In genomic region chr1:2472109-2472508, GRCh38 we compare ENCODE assay signal across 25 cellular contexts. TPM values are rescaled to one million over a fixed set of nuclear protein-coding genes. Genes with fewer than 3 reads are reported as not detected.
A peak's percentile ranks its signal among the peaks of the same experiment; 100 is the strongest.
DNase-seq lines count a peak whose midpoint lies in the region; ATAC-seq, FAIRE-seq and TF ChIP-seq lines count a peak whose summit lies in the region.
"Had no signal": no experiment of that assay in that cellular context is flagged by ENCODE, and none has a peak within 500 bp of the region (broad histone marks: within the 10 kb centered on the region; RNA-seq: fewer than 3 reads in every experiment).

No MANE protein-coding gene starts in this region.

- CTCF ChIA-PET in activated CD4-positive, alpha-beta memory T cell treated with anti-CD3 and anti-CD28 coated beads, Interleukin-2, amount 10 ng/mL, durations not matched to agents 7 days and 5 days (lab: Charles Lee) = no interaction called here

- TF ChIP-seq CTCF in D721Med (IDR thresholded peaks at IDR 0.05; ENCODE audit: insufficient read depth, missing control alignments) (no peak), WERI-Rb-1 (IDR thresholded peaks at IDR 0.05; ENCODE audit: low read depth, low read length) (no peak), kidney (IDR thresholded peaks at IDR 0.05; ENCODE audit: borderline replicate concordance, extremely low read depth, insufficient read depth) (no peak)

- ATAC-seq in HG03565 (IDR thresholded peaks at IDR 0.05; ENCODE audit: unreplicated experiment) = no peak

- H3K4me1 Mint-ChIP-seq in activated CD4-positive, alpha-beta memory T cell treated with anti-CD3 and anti-CD28 coated beads, Interleukin-2, amount 10 ng/mL, durations not matched to agents 7 days and 5 days = no peaks in the 10 kb centered on the region

- H3K4me2 ChIP-seq in BLaER1 = peak overlapping the region; percentile 98

- no peaks in the 10 kb centered on the region for H3K27me3 Mint-ChIP-seq in activated CD4-positive, alpha-beta memory T cell treated with anti-CD3 and anti-CD28 coated beads, Interleukin-2, amount 10 ng/mL, durations not matched to agents 7 days and 5 days
- H3K27me3 Mint-ChIP-seq: CD4-positive, CD25-positive, alpha-beta regulatory T cell had no signal

- DNase-seq in D721Med (ENCODE audit: insufficient read length, low spot score) (peak; percentile 68), NCI-H82 (lab: John Stamatoyannopoulos, UW) (peak; percentile 80), WERI-Rb-1 (peak; percentile 88), kidney (no peak), GM03348 (ENCODE audit: low spot score) (no peak)
- no peak for DNase-seq in activated CD4-positive, alpha-beta memory T cell treated with anti-CD3 and anti-CD28 coated beads, Interleukin-2, amount 10 ng/mL, durations not matched to agents 7 days and 5 days
- DNase-seq: 8988T; C1 segment of cervical spinal cord; Caco-2; CD4-positive, CD25-positive, alpha-beta regulatory T cell; CD8-positive, alpha-beta memory T cell; GM23248; HCEC 1CT; Karpas-422; KBM-7 had no signal

- H4K20me1 ChIP-seq in BLaER1 = peaks cover 23% of the 10 kb centered on the region; the same call in 1 of the 2 replicates

- H3K9me3 ChIP-seq in BLaER1 (no peaks in the 10 kb centered on the region), WERI-Rb-1 (ENCODE audit: severe bottlenecking) (no peaks in the 10 kb centered on the region), kidney (ENCODE audit: control insufficient read depth in 1 of 2, low read length in 2 of 2) (no peaks in the 10 kb centered on the region)
- H3K9me3 ChIP-seq: Caco-2 had no signal

- H3K9ac ChIP-seq in BLaER1 (peak overlapping the region; percentile 68), kidney (ENCODE audit: low read length in 2 of 2) (no peak overlapping the region)
- H3K9ac ChIP-seq: GM23248 had no signal

- H3K36me3 ChIP-seq in BLaER1 (no peaks in the 10 kb centered on the region), WERI-Rb-1 (peaks cover 8% of the 10 kb centered on the region), kidney (ENCODE audit: control insufficient read depth in 1 of 2, insufficient read depth in 2 of 2, low read length in 2 of 2) (no peaks in the 10 kb centered on the region)

- peaks cover 98% of the 10 kb centered on the region for H3K4me1 ChIP-seq in BLaER1
- H3K4me1 ChIP-seq in kidney (ENCODE audit: control insufficient read depth in 1 of 2, insufficient read depth in 1 of 2, low read depth in 1 of 2, low read length in 2 of 2) = peaks cover 3 to 5% of the 10 kb centered on the region in 2 donors
- H3K4me1 ChIP-seq: Caco-2 had no signal

- H3K27me3 ChIP-seq in BLaER1 (peaks cover 6% of the 10 kb centered on the region; the same call in 1 of the 2 replicates), WERI-Rb-1 (ENCODE audit: insufficient read depth, low read depth, severe bottlenecking) (no peaks in the 10 kb centered on the region)

- H3K9me3 Mint-ChIP-seq in activated CD4-positive, alpha-beta memory T cell treated with anti-CD3 and anti-CD28 coated beads, Interleukin-2, amount 10 ng/mL, durations not matched to agents 7 days and 5 days = no peaks in the 10 kb centered on the region
- H3K9me3 Mint-ChIP-seq: CD4-positive, CD25-positive, alpha-beta regulatory T cell; CD8-positive, alpha-beta memory T cell; IgD-negative memory B cell had no signal

- no peak overlapping the region for H3K27ac Mint-ChIP-seq in activated CD4-positive, alpha-beta memory T cell treated with anti-CD3 and anti-CD28 coated beads, Interleukin-2, amount 10 ng/mL, durations not matched to agents 7 days and 5 days
- H3K27ac Mint-ChIP-seq: CD4-positive, CD25-positive, alpha-beta regulatory T cell; CD8-positive, alpha-beta memory T cell; IgD-negative memory B cell had no signal

- no peak overlapping the region for H3K4me3 Mint-ChIP-seq in activated CD4-positive, alpha-beta memory T cell treated with anti-CD3 and anti-CD28 coated beads, Interleukin-2, amount 10 ng/mL, durations not matched to agents 7 days and 5 days
- H3K4me3 Mint-ChIP-seq: CD4-positive, CD25-positive, alpha-beta regulatory T cell; CD8-positive, alpha-beta memory T cell had no signal

- POLR2A ChIA-PET in activated CD4-positive, alpha-beta memory T cell treated with anti-CD3 and anti-CD28 coated beads, Interleukin-2, amount 10 ng/mL, durations not matched to agents 7 days and 5 days (lab: Charles Lee) = no interaction called here

- H3K36me3 Mint-ChIP-seq in activated CD4-positive, alpha-beta memory T cell treated with anti-CD3 and anti-CD28 coated beads, Interleukin-2, amount 10 ng/mL, durations not matched to agents 7 days and 5 days (ENCODE audit: low read depth) = no peaks in the 10 kb centered on the region
- H3K36me3 Mint-ChIP-seq: CD4-positive, CD25-positive, alpha-beta regulatory T cell; CD8-positive, alpha-beta memory T cell; IgD-negative memory B cell had no signal

- FAIRE-seq in D721Med (lab: Jason Lieb, UNC) = no peak
- no peak for FAIRE-seq in kidney (lab: Jason Lieb, UNC)
- FAIRE-seq: G401.6, GM12892, GM18507, HTR-8/SVneo had no signal

- H3K4me3 ChIP-seq in BLaER1 (peak overlapping the region; percentile 56; the same call in 1 of the 2 replicates), WERI-Rb-1 (ENCODE audit: low read depth, low read length) (no peak overlapping the region), kidney (ENCODE audit: low read length in 2 of 2) (no peak overlapping the region)
- H3K4me3 ChIP-seq: GM23248 had no signal

- H3K27ac ChIP-seq in BLaER1 (peak overlapping the region; percentile 80), WERI-Rb-1 (peak overlapping the region; percentile 98), kidney (ENCODE audit: low read depth in 2 of 2, low read length in 2 of 2) (no peak overlapping the region)
- H3K27ac ChIP-seq: GM23248 had no signal

- intact Hi-C loops in kidney (cut with DNase I) = no loop called here

RNA-seq across cellular contexts. Expression of gene PLCH2, which starts 4.0 kb away (rescaled TPM):
- total RNA-seq in activated CD4-positive, alpha-beta memory T cell treated with anti-CD3 and anti-CD28 coated beads, Interleukin-2, amount 10 ng/mL, durations not matched to agents 7 days and 5 days = 10 to 100 TPM; 32.7 to 33.8 TPM
- 8.7 TPM for total RNA-seq in kidney
- 7.4 TPM for polyA plus RNA-seq in kidney (ENCODE audit: insufficient read depth, low read depth, low replicate concordance)
- total RNA-seq: A673, GM23248 had no signal
- polyA plus RNA-seq: GM23248 had no signal

RNA-seq across cellular contexts. Expression of gene PANK4, which starts 54.3 kb away (rescaled TPM):
- 10 to 100 TPM; 71.7 to 72.6 TPM for total RNA-seq in activated CD4-positive, alpha-beta memory T cell treated with anti-CD3 and anti-CD28 coated beads, Interleukin-2, amount 10 ng/mL, durations not matched to agents 7 days and 5 days
- total RNA-seq in kidney = 33.7 TPM
- polyA plus RNA-seq in kidney (ENCODE audit: insufficient read depth, low read depth, low replicate concordance) = 13.3 TPM

RNA-seq across cellular contexts. Expression of gene HES5, which starts 58.0 kb away (rescaled TPM):
- not detected for total RNA-seq in activated CD4-positive, alpha-beta memory T cell treated with anti-CD3 and anti-CD28 coated beads, Interleukin-2, amount 10 ng/mL, durations not matched to agents 7 days and 5 days
- 0.44 TPM for total RNA-seq in kidney
- polyA plus RNA-seq in kidney (ENCODE audit: insufficient read depth, low read depth, low replicate concordance) = not detected
- total RNA-seq: A673; Caco-2; CD4-positive, CD25-positive, alpha-beta regulatory T cell; CD8-positive, alpha-beta memory T cell; GM23248; H4 had no signal
- polyA plus RNA-seq: AG04450; CD4-positive, CD25-positive, alpha-beta regulatory T cell; CD8-positive, alpha-beta memory T cell; GM23248; IgD-negative memory B cell had no signal

RNA-seq across cellular contexts. Expression of gene PEX10, which starts 59.7 kb away (rescaled TPM):
- total RNA-seq in activated CD4-positive, alpha-beta memory T cell treated with anti-CD3 and anti-CD28 coated beads, Interleukin-2, amount 10 ng/mL, durations not matched to agents 7 days and 5 days = 1 to 10 TPM; 6.8 to 9.5 TPM
- total RNA-seq in kidney = 25.6 TPM
- polyA plus RNA-seq in kidney (ENCODE audit: insufficient read depth, low read depth, low replicate concordance) = 26.8 TPM

Comparison
In these comparisons a context has a peak if more than half of its experiments do, and no peak if none do; other contexts are left out.
1. H3K27ac ChIP-seq: peak in BLaER1 (single experiment) and WERI-Rb-1 (single experiment); none in kidney (0 of 2).
2. DNase-seq: peak in D721Med (single experiment), NCI-H82 (single experiment) and WERI-Rb-1 (single experiment); none in activated CD4-positive, alpha-beta memory T cell treated with anti-CD3 and anti-CD28 coated beads, Interleukin-2, amount 10 ng/mL, durations not matched to agents 7 days and 5 days (single experiment), kidney (single experiment) and GM03348 (single experiment).